ENCODE assay signal across 1 cellular context in the genomic region with DNA sequence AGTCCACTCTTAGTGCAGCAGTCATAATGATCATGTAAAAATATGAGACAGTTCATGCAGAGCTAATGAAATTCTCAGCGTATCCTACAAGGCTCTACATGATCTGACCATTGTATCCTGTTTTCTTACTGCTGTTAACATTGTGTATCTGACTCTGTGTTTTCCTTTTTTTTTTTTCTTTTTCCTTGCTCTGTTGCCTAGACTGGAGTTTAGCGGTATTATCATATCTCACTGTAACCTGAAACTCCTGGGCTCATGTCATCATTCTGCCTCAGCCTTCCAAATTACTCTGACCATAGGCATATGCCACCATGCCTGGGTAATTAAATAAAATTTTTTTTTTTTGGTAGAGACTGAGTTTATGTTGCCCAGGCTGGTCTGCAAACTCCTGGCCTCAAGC.
A peak's percentile ranks its signal among the peaks of the same experiment; 100 is the strongest.
TF ChIP-seq lines count a peak whose summit lies in the region.

No MANE protein-coding gene starts in this region.

TF ChIP-seq in HEK293, 187 proteins besides CTCF, POLR2A, EP300 and RAD21 (continued from another document):
- TF ChIP-seq, protein P1, sequence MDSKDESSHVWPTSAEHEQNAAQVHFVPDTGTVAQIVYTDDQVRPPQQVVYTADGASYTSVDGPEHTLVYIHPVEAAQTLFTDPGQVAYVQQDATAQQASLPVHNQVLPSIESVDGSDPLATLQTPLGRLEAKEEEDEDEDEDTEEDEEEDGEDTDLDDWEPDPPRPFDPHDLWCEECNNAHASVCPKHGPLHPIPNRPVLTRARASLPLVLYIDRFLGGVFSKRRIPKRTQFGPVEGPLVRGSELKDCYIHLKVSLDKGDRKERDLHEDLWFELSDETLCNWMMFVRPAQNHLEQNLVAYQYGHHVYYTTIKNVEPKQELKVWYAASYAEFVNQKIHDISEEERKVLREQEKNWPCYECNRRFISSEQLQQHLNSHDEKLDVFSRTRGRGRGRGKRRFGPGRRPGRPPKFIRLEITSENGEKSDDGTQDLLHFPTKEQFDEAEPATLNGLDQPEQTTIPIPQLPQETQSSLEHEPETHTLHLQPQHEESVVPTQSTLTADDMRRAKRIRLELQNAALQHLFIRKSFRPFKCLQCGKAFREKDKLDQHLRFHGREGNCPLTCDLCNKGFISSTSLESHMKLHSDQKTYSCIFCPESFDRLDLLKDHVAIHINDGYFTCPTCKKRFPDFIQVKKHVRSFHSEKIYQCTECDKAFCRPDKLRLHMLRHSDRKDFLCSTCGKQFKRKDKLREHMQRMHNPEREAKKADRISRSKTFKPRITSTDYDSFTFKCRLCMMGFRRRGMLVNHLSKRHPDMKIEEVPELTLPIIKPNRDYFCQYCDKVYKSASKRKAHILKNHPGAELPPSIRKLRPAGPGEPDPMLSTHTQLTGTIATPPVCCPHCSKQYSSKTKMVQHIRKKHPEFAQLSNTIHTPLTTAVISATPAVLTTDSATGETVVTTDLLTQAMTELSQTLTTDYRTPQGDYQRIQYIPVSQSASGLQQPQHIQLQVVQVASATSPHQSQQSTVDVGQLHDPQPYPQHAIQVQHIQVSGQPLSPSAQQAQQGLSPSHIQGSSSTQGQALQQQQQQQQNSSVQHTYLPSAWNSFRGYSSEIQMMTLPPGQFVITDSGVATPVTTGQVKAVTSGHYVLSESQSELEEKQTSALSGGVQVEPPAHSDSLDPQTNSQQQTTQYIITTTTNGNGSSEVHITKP (tag by site-specific recombination; IDR thresholded peaks at IDR 0.05): peak; percentile 59; the same call in 1 of the 2 replicates
- no peak for TF ChIP-seq ZNF423 (tag by site-specific recombination; IDR thresholded peaks at IDR 0.05)
- TF ChIP-seq ZBTB17 (tag by site-specific recombination; IDR thresholded peaks at IDR 0.05): peak; percentile 81
- TF ChIP-seq, protein P2, sequence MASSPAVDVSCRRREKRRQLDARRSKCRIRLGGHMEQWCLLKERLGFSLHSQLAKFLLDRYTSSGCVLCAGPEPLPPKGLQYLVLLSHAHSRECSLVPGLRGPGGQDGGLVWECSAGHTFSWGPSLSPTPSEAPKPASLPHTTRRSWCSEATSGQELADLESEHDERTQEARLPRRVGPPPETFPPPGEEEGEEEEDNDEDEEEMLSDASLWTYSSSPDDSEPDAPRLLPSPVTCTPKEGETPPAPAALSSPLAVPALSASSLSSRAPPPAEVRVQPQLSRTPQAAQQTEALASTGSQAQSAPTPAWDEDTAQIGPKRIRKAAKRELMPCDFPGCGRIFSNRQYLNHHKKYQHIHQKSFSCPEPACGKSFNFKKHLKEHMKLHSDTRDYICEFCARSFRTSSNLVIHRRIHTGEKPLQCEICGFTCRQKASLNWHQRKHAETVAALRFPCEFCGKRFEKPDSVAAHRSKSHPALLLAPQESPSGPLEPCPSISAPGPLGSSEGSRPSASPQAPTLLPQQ (tag by site-specific recombination; IDR thresholded peaks at IDR 0.05): peak; percentile 42; the same call in 1 of the 2 replicates
- no peak for TF ChIP-seq ZSCAN16 (tag by site-specific recombination; IDR thresholded peaks at IDR 0.05)
- no peak for TF ChIP-seq ZEB2 (tag by site-specific recombination; IDR thresholded peaks at IDR 0.05)
- no peak for TF ChIP-seq ZXDB (tag by site-specific recombination; IDR thresholded peaks at IDR 0.05)
- TF ChIP-seq ZNF366 (tag by site-specific recombination; conservative IDR thresholded peaks at IDR 0.05): 0 out of 2 replicates have a peak, but pooled peaks have one; percentile 37
- 0 out of 2 replicates have a peak, but pooled peaks have one; percentile 23 for TF ChIP-seq ZNF629 (tag by site-specific recombination; IDR thresholded peaks at IDR 0.05)
- TF ChIP-seq, protein P3, sequence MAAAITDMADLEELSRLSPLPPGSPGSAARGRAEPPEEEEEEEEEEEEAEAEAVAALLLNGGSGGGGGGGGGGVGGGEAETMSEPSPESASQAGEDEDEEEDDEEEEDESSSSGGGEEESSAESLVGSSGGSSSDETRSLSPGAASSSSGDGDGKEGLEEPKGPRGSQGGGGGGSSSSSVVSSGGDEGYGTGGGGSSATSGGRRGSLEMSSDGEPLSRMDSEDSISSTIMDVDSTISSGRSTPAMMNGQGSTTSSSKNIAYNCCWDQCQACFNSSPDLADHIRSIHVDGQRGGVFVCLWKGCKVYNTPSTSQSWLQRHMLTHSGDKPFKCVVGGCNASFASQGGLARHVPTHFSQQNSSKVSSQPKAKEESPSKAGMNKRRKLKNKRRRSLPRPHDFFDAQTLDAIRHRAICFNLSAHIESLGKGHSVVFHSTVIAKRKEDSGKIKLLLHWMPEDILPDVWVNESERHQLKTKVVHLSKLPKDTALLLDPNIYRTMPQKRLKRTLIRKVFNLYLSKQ (tag by site-specific recombination; IDR thresholded peaks at IDR 0.05; ENCODE audit: borderline replicate concordance): no peak
- no peak for TF ChIP-seq ZNF121 (tag by site-specific recombination; IDR thresholded peaks at IDR 0.05)
- TF ChIP-seq ZBTB20 (tag by site-specific recombination; IDR thresholded peaks at IDR 0.05): peak; percentile 12; the same call in 1 of the 2 replicates
